Comparison of ENCODE assay signal across 7 cellular contexts in the genomic region with DNA sequence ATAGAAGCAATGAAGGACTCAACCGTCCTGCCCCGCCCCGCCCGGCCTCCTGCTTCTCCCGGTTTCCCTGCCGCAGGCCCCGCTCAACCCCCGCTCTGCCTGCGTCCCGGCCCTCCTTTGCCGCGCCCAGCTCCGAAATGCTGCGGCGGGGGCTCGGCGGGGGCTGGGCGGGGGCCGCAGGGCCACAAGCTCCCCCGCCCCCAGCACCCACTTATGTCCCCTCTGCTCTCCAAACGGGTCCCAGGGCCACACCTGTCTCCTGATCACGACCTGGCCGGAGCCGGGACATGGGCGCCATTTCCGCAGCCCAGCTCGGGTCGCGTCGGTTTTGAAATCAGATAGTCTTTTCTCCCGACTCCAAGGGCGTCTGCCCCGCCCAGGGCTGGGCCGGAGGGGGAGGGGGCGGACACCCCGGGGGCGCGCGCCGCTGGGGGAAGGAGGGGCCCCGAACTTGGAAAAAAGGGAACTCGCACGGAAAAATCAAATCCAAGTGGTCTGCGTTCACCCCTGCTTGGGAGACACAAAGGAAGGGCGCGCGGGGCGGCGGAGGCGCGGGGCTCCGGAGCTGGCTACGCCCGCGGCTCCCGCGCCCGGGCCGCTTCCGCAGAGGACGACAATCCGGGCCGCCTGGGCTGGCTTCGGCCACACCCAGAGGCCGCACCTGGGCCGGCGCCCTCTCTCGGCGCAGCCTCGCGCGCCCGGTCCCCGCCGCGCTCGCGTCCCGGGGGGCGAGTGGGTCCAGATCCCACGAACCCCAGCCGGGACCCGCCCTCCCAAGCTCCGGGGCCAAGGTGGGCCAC.
DNase-seq lines count a peak whose midpoint lies in the region; ATAC-seq and TF ChIP-seq lines count a peak whose summit lies in the region.

No MANE protein-coding gene starts in this region.

- peak; percentile 22 for TF ChIP-seq CTCF in GM12865 (IDR thresholded peaks at IDR 0.05; ENCODE audit: insufficient read depth, low read depth, low read length, missing control alignments)

- DNase-seq in GM12865 (ENCODE audit: low read depth) (peak; percentile 73), NCI-H2227 treated with DMSO at 0.1 percent for 48 hours (lab: John Stamatoyannopoulos, UW) (peak; percentile 57), medulla oblongata (ENCODE audit: extremely low spot score) (peak; percentile 43)
- peak; percentile 27 for DNase-seq in activated CD4-positive, alpha-beta T cell treated with anti-CD3 and anti-CD28 coated beads, Interleukin-2, amount 50 U/mL, for 24 hours (ENCODE audit: low read depth in 1 of 2, low spot score in 1 of 2)
- DNase-seq in effector CD4-positive, alpha-beta T cell, result peak; percentile 10
- peak; percentile 7 for DNase-seq in stimulated activated CD8-positive, alpha-beta memory T cell treated with anti-CD3 and anti-CD28 coated beads, Interleukin-12 subunit alpha, Interleukin-12 subunit beta, amount 100 ng/mL, for 1 hour (ENCODE audit: low read depth)

- peak overlapping the region; percentile 82 for H3K4me3 ChIP-seq in GM12865 (ENCODE audit: low read depth, low read length)

- peak; percentile 63 for ATAC-seq in HG02798 (IDR thresholded peaks at IDR 0.05; ENCODE audit: poor library complexity, unreplicated experiment)

Comparison
In these comparisons a context has a peak if more than half of its experiments do, and no peak if none do; other contexts are left out.
1. Peak in every context shown above with its lines: DNase-seq, ATAC-seq and H3K4me3 ChIP-seq.
2. DNase-seq: peak in every context shown above with its lines; median percentile 73 in GM12865; 57 in NCI-H2227 treated with DMSO at 0.1 percent for 48 hours; 43 in medulla oblongata; 27 in activated CD4-positive, alpha-beta T cell treated with anti-CD3 and anti-CD28 coated beads, Interleukin-2, amount 50 U/mL, for 24 hours; 10 in effector CD4-positive, alpha-beta T cell; 7 in stimulated activated CD8-positive, alpha-beta memory T cell treated with anti-CD3 and anti-CD28 coated beads, Interleukin-12 subunit alpha, Interleukin-12 subunit beta, amount 100 ng/mL, for 1 hour.